17 cellular contexts compared by ENCODE assay signal in genomic region chr20:48658198-48658476, GRCh38.
A peak's percentile ranks its signal among the peaks of the same experiment; 100 is the strongest.
DNase-seq lines count a peak whose midpoint lies in the region; ATAC-seq and TF ChIP-seq lines count a peak whose summit lies in the region.
"Had no signal": no experiment of that assay in that cellular context is flagged by ENCODE, and none has a peak within 500 bp of the region (broad histone marks: within the 10 kb centered on the region; RNA-seq: fewer than 3 reads in every experiment).

No MANE protein-coding gene starts in this region.

- H3K9ac ChIP-seq in IMR-90 (ENCODE audit: low read depth, low read length) (no peak overlapping the region), neural progenitor cell (no peak overlapping the region)

- H2BK120ac ChIP-seq in IMR-90 (ENCODE audit: low read depth, low read length), result no peak overlapping the region

- H4K5ac ChIP-seq in IMR-90 (ENCODE audit: low read depth, low read length), result no peak overlapping the region

- H3K23ac ChIP-seq in IMR-90 (ENCODE audit: low read depth, low read length), result no peak overlapping the region

- H3K4me1 ChIP-seq in IMR-90 (ENCODE audit: control insufficient read depth, insufficient read depth, low read length) (peaks cover 2% of the 10 kb centered on the region; the same call in 1 of the 2 replicates), neural progenitor cell (no peaks in the 10 kb centered on the region)
- H3K4me1 ChIP-seq: foreskin keratinocyte, right atrium auricular region, thyroid gland had no signal

- H3K4me2 ChIP-seq in IMR-90 (ENCODE audit: low read depth, low read length) (no peak overlapping the region), neural progenitor cell (no peak overlapping the region)
- H3K4me2 ChIP-seq: hepatocyte had no signal

- H3K9me3 ChIP-seq in IMR-90 (ENCODE audit: control insufficient read depth, insufficient read depth, low read length), result no peaks in the 10 kb centered on the region
- no peaks in the 10 kb centered on the region for H3K9me3 ChIP-seq in neural progenitor cell (ENCODE audit: low read depth)
- H3K9me3 ChIP-seq: lower lobe of right lung, ovary, thyroid gland had no signal

- intact Hi-C loops in CD14-positive monocyte (cut with micrococcal nuclease), result loop anchor here (2.0 to 10.0 kb wide), 2 partner anchors 167 to 247 kb away; partner anchors contain the start of gene PREX1 (in 1 of the 2)
- intact Hi-C loops in IMR-90 (cut with micrococcal nuclease), result loop anchor here (10.0 kb wide), 1 partner anchor 167 kb away; the partner anchor contains the start of gene PREX1

- dilution Hi-C loops in IMR-90 (cut with HindIII; ENCODE audit: low sequenced_read_pairs, unreplicated experiment), result no loop called here

- TF ChIP-seq RAD21 in IMR-90 (IDR thresholded peaks at IDR 0.05; ENCODE audit: low read length), result no peak

- peaks cover 8% of the 10 kb centered on the region for H3K4me1 Mint-ChIP-seq in CD14-positive monocyte
- peaks cover 3% of the 10 kb centered on the region for H3K4me1 Mint-ChIP-seq in neural progenitor cell

- no peaks in the 10 kb centered on the region for H4K20me1 ChIP-seq in IMR-90 (ENCODE audit: insufficient read depth, low read length)
- no peaks in the 10 kb centered on the region for H4K20me1 ChIP-seq in neural progenitor cell (ENCODE audit: low read depth)

- no peak overlapping the region for H2BK15ac ChIP-seq in IMR-90 (ENCODE audit: low read depth, low read length)

- DNase-seq in CD14-positive monocyte (ENCODE audit: low spot score) (no peak), IMR-90 (no peak), neural progenitor cell (ENCODE audit: low spot score) (no peak), H7 (no peak), NCI-H226 (no peak)
- DNase-seq in stimulated activated CD4-positive, alpha-beta T cell treated with anti-CD3 and anti-CD28 coated beads, Interleukin-4, amount 100 ng/mL, for 4 hours, result no peak
- DNase-seq: cortex of kidney had no signal

- peak overlapping the region; percentile 57 for H2AK9ac ChIP-seq in IMR-90 (replicated peaks; ENCODE audit: low read depth, low read length, poor library complexity)

- H2AK5ac ChIP-seq in IMR-90 (ENCODE audit: low read depth, low read length), result no peak overlapping the region

- TF ChIP-seq POLR2A in IMR-90 (IDR thresholded peaks at IDR 0.05; ENCODE audit: low read depth, low read length), result no peak

- H3K36me3 Mint-ChIP-seq in CD14-positive monocyte, result peaks cover 93 to 96% of the 10 kb centered on the region in 2 donors
- H3K36me3 Mint-ChIP-seq in neural progenitor cell, result peaks cover 37% of the 10 kb centered on the region

- H3K4me3 Mint-ChIP-seq in CD14-positive monocyte, result no peak overlapping the region
- H3K4me3 Mint-ChIP-seq in neural progenitor cell, result no peak overlapping the region
- H3K4me3 Mint-ChIP-seq: activated CD4-positive, alpha-beta T cell treated with anti-CD3 and anti-CD28 coated beads, Interleukin-2, amount 10 ng/mL, durations not matched to agents 24 days and 14 days; B cell had no signal

- H3K4ac ChIP-seq in IMR-90 (ENCODE audit: low read depth, low read length), result no peak overlapping the region

- H3K27me3 Mint-ChIP-seq in CD14-positive monocyte (ENCODE audit: low read depth in 3 of 3), result peaks cover 0 to 2% (median 0%) of the 10 kb centered on the region in 3 donors
- peaks cover 7% of the 10 kb centered on the region for H3K27me3 Mint-ChIP-seq in neural progenitor cell (ENCODE audit: insufficient read depth, low read depth)
- H3K27me3 Mint-ChIP-seq: activated CD4-positive, alpha-beta T cell treated with anti-CD3 and anti-CD28 coated beads, Interleukin-2, amount 10 ng/mL, durations not matched to agents 24 days and 14 days; B cell had no signal

- peak overlapping the region in 4 of 7 donors; percentile 30 to 78 (median 56) for H3K27ac Mint-ChIP-seq in CD14-positive monocyte
- H3K27ac Mint-ChIP-seq in neural progenitor cell, result peak overlapping the region; percentile 34

- no peak for TF ChIP-seq CTCF in CD14-positive monocyte (IDR thresholded peaks at IDR 0.05)
- TF ChIP-seq CTCF in IMR-90 (conservative IDR thresholded peaks at IDR 0.05; ENCODE audit: low read depth, low read length), result no peak
- TF ChIP-seq CTCF in neural progenitor cell (IDR thresholded peaks at IDR 0.05), result no peak

- H2BK20ac ChIP-seq in IMR-90 (ENCODE audit: low read depth, low read length), result no peak overlapping the region

- no TSS peak for BruUV-seq in IMR-90 (replicated peaks; lab: Mats Ljungman, UMichigan)

- no peak overlapping the region for H4K91ac ChIP-seq in IMR-90 (ENCODE audit: insufficient read depth, low read depth, low read length)

- H3K4me3 ChIP-seq in IMR-90 (ENCODE audit: insufficient read depth, low read depth, low read length) (no peak overlapping the region), neural progenitor cell (no peak overlapping the region), H7 (ENCODE audit: insufficient read depth, low read depth, low read length) (no peak overlapping the region)
- H3K4me3 ChIP-seq: hepatocyte, K562, lower lobe of right lung, ovary, right atrium auricular region, thyroid gland had no signal

- H3K9me1 ChIP-seq in IMR-90 (ENCODE audit: insufficient read depth, low read length), result no peaks in the 10 kb centered on the region

- H3K27ac ChIP-seq in IMR-90 (ENCODE audit: insufficient read depth, low read length) (no peak overlapping the region), cingulate gyrus (ENCODE audit: low read depth, low read length) (peak overlapping the region; percentile 99), neural progenitor cell (no peak overlapping the region)
- H3K27ac ChIP-seq: foreskin keratinocyte, hepatocyte, lower lobe of right lung, ovary, right atrium auricular region, thyroid gland had no signal

- WGBS in IMR-90 (ENCODE audit: extremely low coverage in 2 of 2, insufficient read length in 1 of 2), 2 experiments, result 67% methylated on average over 3 of the region's 9 CpGs; no CpG with 5 or more reads in 1 of the 2 experiments

- no peak overlapping the region for H3K56ac ChIP-seq in IMR-90 (ENCODE audit: extremely low read depth, insufficient read depth, low read length)

- no peaks in the 10 kb centered on the region for H3K79me1 ChIP-seq in IMR-90 (ENCODE audit: low read depth in 1 of 2, low read length in 2 of 2)

- H2AFZ ChIP-seq in IMR-90 (replicated peaks; ENCODE audit: low read length, poor library complexity) (no peak overlapping the region), neural progenitor cell (replicated peaks) (no peak overlapping the region)
- H2AFZ ChIP-seq: hepatocyte had no signal

- CTCF ChIA-PET in IMR-90 (lab: Yijun Ruan, JAX), result interaction anchor here (1.1 to 1.7 kb wide), 8 partner anchors 10 to 272 kb away, joined by 3 to 23 read pairs (median 4); no protein-coding TSS in a partner anchor

- no peak overlapping the region for H4K8ac ChIP-seq in IMR-90 (ENCODE audit: low read depth in 2 of 2, low read length in 2 of 2)

- no peak overlapping the region for H2BK5ac ChIP-seq in IMR-90 (ENCODE audit: low read depth, low read length, poor library complexity, severe bottlenecking)

- no peak for ATAC-seq in IMR-90 (ENCODE audit: low read depth)

- H3K14ac ChIP-seq in IMR-90 (replicated peaks; ENCODE audit: low read depth, low read length), result no peak overlapping the region

- H3K27me3 ChIP-seq in IMR-90 (ENCODE audit: control insufficient read depth, insufficient read depth, low read length) (0 out of 2 replicates have a peak, but pooled peaks cover 2% of the 10 kb centered on the region), neural progenitor cell (no peaks in the 10 kb centered on the region), H7 (ENCODE audit: control insufficient read depth, insufficient read depth, low read length) (no peaks in the 10 kb centered on the region)
- H3K27me3 ChIP-seq: hepatocyte, ovary, right atrium auricular region, thyroid gland had no signal

- POLR2A ChIA-PET in IMR-90 (lab: Charles Lee; ENCODE audit: unreplicated experiment), result no interaction called here

- H3K79me2 ChIP-seq in neural progenitor cell (ENCODE audit: low read depth), result no peaks in the 10 kb centered on the region
- H3K79me2 ChIP-seq: hepatocyte had no signal

- H3K36me3 ChIP-seq in IMR-90 (ENCODE audit: control insufficient read depth, insufficient read depth, low read length) (no peaks in the 10 kb centered on the region), neural progenitor cell (no peaks in the 10 kb centered on the region), H7 (replicated peaks; ENCODE audit: control insufficient read depth, insufficient read depth, low read length) (no peaks in the 10 kb centered on the region)
- H3K36me3 ChIP-seq: ovary had no signal

- in situ Hi-C loops in IMR-90 (cut with MboI; ENCODE audit: low sequenced_read_pairs), result loop anchor here (5.0 kb wide), 1 partner anchor 249 kb away; no protein-coding TSS in a partner anchor

- no peaks in the 10 kb centered on the region for H3F3A ChIP-seq in neural progenitor cell (ENCODE audit: low read depth)

- H3K18ac ChIP-seq in IMR-90 (ENCODE audit: low read depth, low read length), result no peak overlapping the region

- H3K9me3 Mint-ChIP-seq in CD14-positive monocyte (peaks cover 0 to 3% (median 0%) of the 10 kb centered on the region in 7 donors), neural progenitor cell (peaks cover 6% of the 10 kb centered on the region)
- H3K9me3 Mint-ChIP-seq: activated CD4-positive, alpha-beta T cell treated with anti-CD3 and anti-CD28 coated beads, Interleukin-2, amount 10 ng/mL, durations not matched to agents 24 days and 14 days had no signal

TF ChIP-seq in IMR-90, 13 proteins besides CTCF, POLR2A, EP300 and RAD21 (continues in another document):
- no peak for TF ChIP-seq USF2 (IDR thresholded peaks at IDR 0.05; ENCODE audit: low read depth, low read length)
- no peak for TF ChIP-seq BHLHE40 (IDR thresholded peaks at IDR 0.05; ENCODE audit: low read depth, low read length)
- no peak for TF ChIP-seq ELK1 (IDR thresholded peaks at IDR 0.05; ENCODE audit: borderline replicate concordance, low read depth, low read length)
- no peak for TF ChIP-seq RFX5 (IDR thresholded peaks at IDR 0.05; ENCODE audit: low read depth, low read length)
- TF ChIP-seq CHD1 (IDR thresholded peaks at IDR 0.05; ENCODE audit: low read depth, low read length), result no peak
